ENCODE assay signal across 30 cellular contexts in the genomic region with DNA sequence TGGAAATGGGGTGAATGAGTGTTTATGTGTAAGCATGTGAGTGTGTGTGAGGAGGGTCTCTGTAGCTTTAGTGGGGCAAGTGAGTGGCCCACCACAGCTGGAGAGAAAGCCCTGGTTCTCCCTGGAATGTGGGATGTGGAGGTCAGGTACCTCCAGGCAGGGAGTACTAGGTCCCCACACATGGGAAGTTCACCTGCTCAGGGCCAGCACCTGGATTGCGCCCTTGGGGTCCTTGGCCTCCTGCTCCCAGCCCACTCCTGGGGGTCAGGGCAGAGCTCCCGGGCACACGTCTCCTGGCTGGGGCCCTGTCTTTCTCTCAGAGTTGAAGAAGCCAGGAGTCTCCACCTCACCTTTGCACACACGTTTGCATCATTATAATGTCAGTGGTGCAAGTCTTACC. TPM values are rescaled to one million over a fixed set of nuclear protein-coding genes. Genes with fewer than 3 reads are reported as not detected.
"Had no signal": no experiment of that assay in that cellular context is flagged by ENCODE, and none has a peak within 500 bp of the region (broad histone marks: within the 10 kb centered on the region; RNA-seq: fewer than 3 reads in every experiment).

No MANE protein-coding gene starts in this region.

- H3K4me1 ChIP-seq: foreskin keratinocyte had no signal

- FAIRE-seq: colon had no signal

- H3K9me3 ChIP-seq: adrenal gland, body of pancreas, gastrocnemius medialis had no signal

- H3K36me3 ChIP-seq: adrenal gland, esophagus muscularis mucosa, gastrocnemius medialis had no signal

- ATAC-seq: activated naive CD8-positive, alpha-beta T cell treated with anti-CD3 and anti-CD28 coated beads, Interleukin-2, amount 50 U/mL, for 24 hours; activated T-cell treated with anti-CD3 and anti-CD28 coated beads, Interleukin-2, amount 50 U/mL, for 72 hours; body of pancreas; effector memory CD8-positive, alpha-beta T cell; foreskin keratinocyte; gastrocnemius medialis had no signal

- H3K27ac ChIP-seq: adrenal gland, body of pancreas, esophagus muscularis mucosa, foreskin keratinocyte, gastrocnemius medialis, VCaP had no signal

- DNase-seq: activated CD4-positive, alpha-beta memory T cell treated with anti-CD3 and anti-CD28 coated beads, Interleukin-2, amount 10 ng/mL, durations not matched to agents 7 days and 5 days; activated CD4-positive, alpha-beta T cell treated with anti-CD3 and anti-CD28 coated beads for 1 hour; activated CD4-positive, alpha-beta T cell treated with anti-CD3 and anti-CD28 coated beads for 4 hours; activated CD4-positive, alpha-beta T cell treated with anti-CD3 and anti-CD28 coated beads, Interleukin-2, amount 10 ng/mL, durations not matched to agents 7 days and 5 days; activated CD4-positive, alpha-beta T cell treated with anti-CD3 and anti-CD28 coated beads, Interleukin-2, amount 50 U/mL, for 4 hours; activated CD8-positive, alpha-beta memory T cell treated with anti-CD3 and anti-CD28 coated beads, Interleukin-2, amount 50 U/mL, for 48 hours; activated naive CD4-positive, alpha-beta T cell treated with anti-CD3 and anti-CD28 coated beads for 36 hours; activated naive CD8-positive, alpha-beta T cell treated with anti-CD3 and anti-CD28 coated beads for 36 hours; activated naive CD8-positive, alpha-beta T cell treated with anti-CD3 and anti-CD28 coated beads, Interleukin-2, amount 50 U/mL, for 24 hours; activated T-cell treated with anti-CD3 and anti-CD28 coated beads for 4 hours; activated T-cell treated with anti-CD3 and anti-CD28 coated beads, Interleukin-2, amount 50 U/mL, for 24 hours; activated T-cell treated with anti-CD3 and anti-CD28 coated beads, Interleukin-2, amount 50 U/mL, for 72 hours; adrenal gland; aorta; body of pancreas; caudate nucleus; cortex of kidney; dermis blood vessel endothelial cell; effector CD4-positive, alpha-beta T cell; effector memory CD8-positive, alpha-beta T cell; erythroblast; foreskin keratinocyte; gastrocnemius medialis; glutamatergic neuron; T-helper 2 cell had no signal

- H3K27me3 ChIP-seq: adrenal gland, body of pancreas, gastrocnemius medialis had no signal

- H3K4me3 ChIP-seq: adrenal gland, body of pancreas had no signal

RNA-seq across cellular contexts. Expression of a gene that starts 41.0 kb away (rescaled TPM):
- total RNA-seq: activated CD4-positive, alpha-beta memory T cell treated with anti-CD3 and anti-CD28 coated beads, Interleukin-2, amount 10 ng/mL, durations not matched to agents 7 days and 5 days; activated CD4-positive, alpha-beta T cell treated with anti-CD3 and anti-CD28 coated beads, Interleukin-2, amount 10 ng/mL, durations not matched to agents 7 days and 5 days; activated naive CD4-positive, alpha-beta T cell treated with anti-CD3 and anti-CD28 coated beads for 36 hours; activated naive CD8-positive, alpha-beta T cell treated with anti-CD3 and anti-CD28 coated beads for 36 hours; activated T-cell treated with anti-CD3 and anti-CD28 coated beads, Interleukin-2, amount 50 U/mL, for 72 hours; adrenal gland; aorta; body of pancreas; chondrocyte; dermis blood vessel endothelial cell; foreskin keratinocyte; gastrocnemius medialis; T-helper 1 cell treated with Interleukin-12 subunit alpha and Interleukin-12 subunit beta and Interleukin-4 antibody, amounts not matched to agents 30 ng/mL and 1 ng/mL, for 36 hours had no signal
- polyA plus RNA-seq: aorta, foreskin keratinocyte had no signal
